8 cellular contexts compared by ENCODE assay signal in genomic region chr10:55740767-55741166, GRCh38.
DNase-seq lines count a peak whose midpoint lies in the region; ATAC-seq, FAIRE-seq and TF ChIP-seq lines count a peak whose summit lies in the region.
"Not testable (repeated sequence)": the region's sequence is repeated elsewhere in the genome, so short reads cannot be mapped to it uniquely, and the experiment has no call there.

No MANE protein-coding gene starts in this region.

- POLR2A ChIA-PET in Panc1 (lab: Charles Lee) = not testable (repeated sequence)

- ATAC-seq in GM21529 (IDR thresholded peaks at IDR 0.05; ENCODE audit: unreplicated experiment) = peak; percentile 52
- peak; percentile 61 for ATAC-seq in HG03175 (IDR thresholded peaks at IDR 0.05; ENCODE audit: unreplicated experiment)
- 0 out of 2 replicates have a peak, but pooled peaks have one; percentile 63 for ATAC-seq in Panc1

- intact Hi-C loops in Panc1 (cut with micrococcal nuclease; ENCODE audit: unreplicated experiment) = not testable (repeated sequence)

- BruUV-seq in Panc1 (replicated peaks; lab: Mats Ljungman, UMichigan) = not testable (repeated sequence)

- WGBS in tibial nerve, 2 donors = 11 to 20% methylated on average over 2 of the region's 2 CpGs

- not testable (repeated sequence) for TF ChIP-seq EP300 in tibial nerve (IDR thresholded peaks at IDR 0.05)

- H3K27me3 ChIP-seq in Panc1 (ENCODE audit: control insufficient read depth, insufficient read depth, low read length); brain microvascular endothelial cell (replicated peaks); tibial nerve: not testable (repeated sequence)

- DNase-seq in GM12865 (ENCODE audit: low read depth) = peak; percentile 41
- DNase-seq in NCI-H1105 (lab: John Stamatoyannopoulos, UW) = peak; percentile 4
- DNase-seq in Panc1 (ENCODE audit: low read depth, low spot score); brain microvascular endothelial cell; tibial nerve (ENCODE audit: low spot score in 2 of 2): not testable (repeated sequence)

- not testable (repeated sequence) for H3K4me3 ChIP-seq in GM12865 (ENCODE audit: low read depth, low read length); Panc1 (ENCODE audit: low read depth in 2 of 2, low read length in 2 of 2); brain microvascular endothelial cell (ENCODE audit: low read depth, low read length); tibial nerve

- TF ChIP-seq CTCF in GM12865 (IDR thresholded peaks at IDR 0.05; ENCODE audit: insufficient read depth, low read depth, low read length, missing control alignments) (peak; percentile 21), Panc1 (IDR thresholded peaks at IDR 0.05) (peak; percentile 54; the same call in 1 of the 2 replicates), brain microvascular endothelial cell (IDR thresholded peaks at IDR 0.05; ENCODE audit: low read depth, low read length, missing control alignments) (peak; percentile 19), tibial nerve (IDR thresholded peaks at IDR 0.05) (peak in 3 of 5 experiments; percentile 7 to 29 (median 16))

- H3K4me1 ChIP-seq in Panc1 (ENCODE audit: control insufficient read depth, insufficient read depth, low read length); tibial nerve: not testable (repeated sequence)

- TF ChIP-seq POLR2A in tibial nerve (IDR thresholded peaks at IDR 0.05) = not testable (repeated sequence)

- CTCF ChIA-PET in Panc1 (lab: Charles Lee) = not testable (repeated sequence)

- H3K27ac ChIP-seq in Panc1 (ENCODE audit: low read length); brain microvascular endothelial cell; tibial nerve: not testable (repeated sequence)

- in situ Hi-C loops in Panc1 (cut with HindIII; ENCODE audit: low pct_unique_long_range_greater_than_20kb, low sequenced_read_pairs); brain microvascular endothelial cell (cut with HindIII; ENCODE audit: low pct_ligation_motif_present, low sequenced_read_pairs): not testable (repeated sequence)

- H3K36me3 ChIP-seq in Panc1 (ENCODE audit: control insufficient read depth, insufficient read depth, low read length); brain microvascular endothelial cell (replicated peaks); tibial nerve: not testable (repeated sequence)

- FAIRE-seq in islet of Langerhans (lab: Jason Lieb, UNC) = peak; percentile 95

- not testable (repeated sequence) for H3K9me3 ChIP-seq in Panc1 (ENCODE audit: control insufficient read depth, insufficient read depth, low read depth, low read length); tibial nerve
